Comparison of ENCODE assay signal across 1 cellular context in genomic region chr1:98322966-98323365, GRCh38.
TF ChIP-seq lines count a peak whose summit lies in the region.

No MANE protein-coding gene starts in this region.

TF ChIP-seq in GM23338, 12 proteins besides CTCF, POLR2A, EP300 and RAD21 (continued from another document):
- TF ChIP-seq ZNF462 (CRISPR knock-in tag; IDR thresholded peaks at IDR 0.05) (no peak), JUNB (IDR thresholded peaks at IDR 0.05; ENCODE audit: unreplicated experiment) (no peak), ZNF114 (CRISPR knock-in tag; IDR thresholded peaks at IDR 0.05) (no peak), POLR2AphosphoS5 (IDR thresholded peaks at IDR 0.05; ENCODE audit: low read depth) (no peak)
